In genomic region chr17:49968380-49969133, GRCh38 we compare ENCODE assay signal across 8 cellular contexts. TPM values are rescaled to one million over a fixed set of nuclear protein-coding genes. Genes with fewer than 3 reads are reported as not detected.
DNase-seq lines count a peak whose midpoint lies in the region; ATAC-seq, FAIRE-seq and TF ChIP-seq lines count a peak whose summit lies in the region.

No MANE protein-coding gene starts in this region.

- DNase-seq in activated T-helper 1 cell treated with Interleukin-2 at 50 U/mL for 16 hours (ENCODE audit: low read depth) (peak; percentile 55), fibroblast of the conjunctiva (ENCODE audit: low read depth) (peak; percentile 37), pancreas (peak; percentile 48 to 78 (median 60)), upper lobe of right lung (peak; percentile 91), SHP77 treated with DMSO at 0.1 percent for 48 hours (lab: John Stamatoyannopoulos, UW) (no peak)

- H3K27ac ChIP-seq in pancreas (no peak overlapping the region), upper lobe of right lung (peak overlapping the region; percentile 36)

- H3K4me3 ChIP-seq in pancreas: peak overlapping the region; percentile 24 to 55 (median 44)
- H3K4me3 ChIP-seq in upper lobe of right lung: peak overlapping the region; percentile 60

- peak; percentile 90 for FAIRE-seq in G401.6 (lab: Jason Lieb, UNC)
- FAIRE-seq in pancreas (lab: Jason Lieb, UNC): no peak

- H3K4me1 ChIP-seq in pancreas (peaks cover 0 to 13% (median 0%) of the 10 kb centered on the region in 3 donors), upper lobe of right lung (peaks cover 39% of the 10 kb centered on the region)

- 3 to 4% methylated on average over 63 to 65 of the region's 65 CpGs for WGBS in pancreas, 2 donors

- H3K9me3 ChIP-seq in pancreas: no peaks in the 10 kb centered on the region
- H3K9me3 ChIP-seq in upper lobe of right lung: no peaks in the 10 kb centered on the region

- TF ChIP-seq CTCF in pancreas (IDR thresholded peaks at IDR 0.05) (no peak), upper lobe of right lung (IDR thresholded peaks at IDR 0.05) (no peak)

- intact Hi-C loops in pancreas (cut with DNase I): no loop called here
- intact Hi-C loops in upper lobe of right lung (cut with DNase I): no loop called here

- H3K27me3 ChIP-seq in pancreas (peaks cover 0 to 69% (median 12%) of the 10 kb centered on the region in 4 donors), upper lobe of right lung (peaks cover 94% of the 10 kb centered on the region)

- ATAC-seq in HG03521 (IDR thresholded peaks at IDR 0.05; ENCODE audit: unreplicated experiment): peak; percentile 45
- ATAC-seq in pancreas: peak; percentile 74 to 87 (median 79)
- peak; percentile 85 for ATAC-seq in upper lobe of right lung

- no peaks in the 10 kb centered on the region for H3K36me3 ChIP-seq in pancreas
- no peaks in the 10 kb centered on the region for H3K36me3 ChIP-seq in upper lobe of right lung

TF ChIP-seq in PFSK-1, 5 proteins besides CTCF, POLR2A, EP300 and RAD21:
- no peak for TF ChIP-seq REST (IDR thresholded peaks at IDR 0.05; ENCODE audit: insufficient read depth in 1 of 2, low read depth in 2 of 2, low read length in 2 of 2)
- TF ChIP-seq SIN3A (IDR thresholded peaks at IDR 0.05; ENCODE audit: borderline replicate concordance, insufficient read depth, low read length): no peak
- peak; percentile 70 for TF ChIP-seq FOXP2 (optimal IDR thresholded peaks at IDR 0.05; ENCODE audit: borderline replicate concordance, extremely low read depth, extremely low read length, insufficient read depth)
- no peak for TF ChIP-seq POLR2AphosphoS5 (IDR thresholded peaks at IDR 0.05; ENCODE audit: low read depth, low read length)
TF ChIP-seq in PFSK-1: peak in this region for 1.

RNA-seq across cellular contexts. Expression of gene DLX4, which starts 0.4 kb away (rescaled TPM):
- not detected for polyA plus RNA-seq in PFSK-1 (2012; ENCODE audit: insufficient read length, low read depth)
- total RNA-seq in pancreas (under 1 TPM in 3 of 6 donors, not detected in 3; 0.16 to 0.23 (median 0.20) TPM), upper lobe of right lung (2.1 TPM)
- under 1 TPM; 0.26 to 0.30 TPM for polyA plus RNA-seq in pancreas

RNA-seq across cellular contexts. Expression of gene DLX3, which starts 26.5 kb away (rescaled TPM):
- not detected for polyA plus RNA-seq in PFSK-1 (2012; ENCODE audit: insufficient read length, low read depth)
- under 1 TPM; 0.09 to 0.53 (median 0.24) TPM for total RNA-seq in pancreas
- under 1 TPM; 0.33 to 0.42 TPM for polyA plus RNA-seq in pancreas
- total RNA-seq in upper lobe of right lung: 0.69 TPM
